20 cellular contexts compared by ENCODE assay signal in genomic region chr17:39513256-39513655, GRCh38.
"Had no signal": no experiment of that assay in that cellular context is flagged by ENCODE, and none has a peak within 500 bp of the region (broad histone marks: within the 10 kb centered on the region; RNA-seq: fewer than 3 reads in every experiment).

No MANE protein-coding gene starts in this region.

- H3K4me1 ChIP-seq: ascending aorta, esophagus muscularis mucosa, pancreas, sigmoid colon, thyroid gland had no signal

- H3K4me1 Mint-ChIP-seq: memory B cell had no signal

- H3K27ac ChIP-seq: ascending aorta, esophagus muscularis mucosa, pancreas, sigmoid colon, thyroid gland had no signal

- H3K27me3 ChIP-seq: ascending aorta, esophagus muscularis mucosa, pancreas, sigmoid colon, thyroid gland had no signal

- ATAC-seq: mucosa of descending colon, pancreas had no signal

- H3K27me3 Mint-ChIP-seq: activated naive CD4-positive, alpha-beta T cell treated with anti-CD3 and anti-CD28 coated beads, Interleukin-2, amount 50 U/mL, for 24 hours; dendritic cell treated with granulocyte-macrophage colony-stimulating factor and Interleukin-4, amounts not matched to agents 40 ng/mL and 50 ng/mL, for 4 days; memory B cell; naive B cell had no signal

- H3K4me3 Mint-ChIP-seq: activated naive CD4-positive, alpha-beta T cell treated with anti-CD3 and anti-CD28 coated beads, Interleukin-2, amount 50 U/mL, for 24 hours; dendritic cell treated with granulocyte-macrophage colony-stimulating factor and Interleukin-4, amounts not matched to agents 40 ng/mL and 50 ng/mL, for 4 days; immature natural killer cell; memory B cell; naive B cell had no signal

- H3K4me3 ChIP-seq: ascending aorta, esophagus muscularis mucosa, mucosa of descending colon, pancreas, sigmoid colon, thyroid gland had no signal

- H3K27ac Mint-ChIP-seq: dendritic cell treated with granulocyte-macrophage colony-stimulating factor and Interleukin-4, amounts not matched to agents 40 ng/mL and 50 ng/mL, for 4 days; memory B cell had no signal

- DNase-seq: activated CD4-positive, alpha-beta T cell treated with anti-CD3 and anti-CD28 coated beads, Interleukin-2, amount 50 U/mL, for 4 hours; activated CD4-positive, CD25-positive, alpha-beta regulatory T cell treated with anti-CD3 and anti-CD28 coated beads, Interleukin-2, amount 50 U/mL, for 72 hours; activated gamma-delta T cell; activated T-cell treated with anti-CD3 and anti-CD28 coated beads, Interleukin-2, amount 50 U/mL, for 1 hour; effector CD8-positive, alpha-beta T cell; immature natural killer cell; mucosa of descending colon; naive B cell; pancreas; sigmoid colon; stimulated activated naive CD4-positive, alpha-beta T cell treated with Interleukin-2 at 50 U/mL for 16 hours; T1000; thyroid gland had no signal

- FAIRE-seq: bronchial epithelial cell, endothelial cell of umbilical vein, pancreas had no signal

- H3K9me3 ChIP-seq: ascending aorta, esophagus muscularis mucosa, mucosa of descending colon, pancreas, sigmoid colon, thyroid gland had no signal

- H3K9me3 Mint-ChIP-seq: activated naive CD4-positive, alpha-beta T cell treated with anti-CD3 and anti-CD28 coated beads, Interleukin-2, amount 50 U/mL, for 24 hours; dendritic cell treated with granulocyte-macrophage colony-stimulating factor and Interleukin-4, amounts not matched to agents 40 ng/mL and 50 ng/mL, for 4 days; immature natural killer cell; memory B cell; naive B cell had no signal
